Comparison of ENCODE assay signal across 19 cellular contexts in the genomic region with DNA sequence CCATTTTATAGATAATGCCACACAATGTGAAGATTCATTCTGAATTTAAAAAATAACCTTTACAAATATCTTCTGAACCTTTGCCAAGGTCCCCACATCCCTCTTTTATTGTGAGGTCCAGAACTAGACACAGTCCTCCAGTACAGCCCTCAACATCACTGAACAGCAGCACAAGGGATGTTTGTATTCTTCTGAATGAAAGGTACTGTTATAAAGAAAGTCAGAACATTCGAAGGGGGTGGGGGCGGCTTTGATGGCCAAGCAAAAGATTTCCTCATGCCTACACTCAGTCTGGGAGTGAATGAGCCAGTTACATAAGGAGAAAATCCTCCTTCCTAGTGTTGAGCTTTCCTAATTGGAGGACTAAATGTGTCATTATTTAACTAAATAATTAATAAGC.
DNase-seq lines count a peak whose midpoint lies in the region; ATAC-seq and TF ChIP-seq lines count a peak whose summit lies in the region.
"Had no signal": no experiment of that assay in that cellular context is flagged by ENCODE, and none has a peak within 500 bp of the region (broad histone marks: within the 10 kb centered on the region; RNA-seq: fewer than 3 reads in every experiment).

No MANE protein-coding gene starts in this region.

- H3K4me2 ChIP-seq in OCI-LY7 (ENCODE audit: low read length): peak overlapping the region; percentile 92

- no peaks in the 10 kb centered on the region for H3K9me2 ChIP-seq in OCI-LY7 (ENCODE audit: insufficient read depth, low read length)

- no peaks in the 10 kb centered on the region for H3K9me3 Mint-ChIP-seq in neural crest cell
- H3K9me3 Mint-ChIP-seq: CD8-positive, alpha-beta T cell had no signal

- H3K27ac Mint-ChIP-seq in neural crest cell (ENCODE audit: unreplicated experiment): no peak overlapping the region
- H3K27ac Mint-ChIP-seq: B cell; CD8-positive, alpha-beta T cell had no signal

- peak overlapping the region; percentile 31 for H3K4me3 Mint-ChIP-seq in neural crest cell

- peaks cover 20% of the 10 kb centered on the region; the same call in 1 of the 2 replicates for H3K79me2 ChIP-seq in OCI-LY7 (ENCODE audit: insufficient read depth, low read depth, low read length)

- no peak for ATAC-seq in HG02981 (IDR thresholded peaks at IDR 0.05; ENCODE audit: unreplicated experiment)
- no peak for ATAC-seq in mucosa of descending colon
- ATAC-seq: CD8-positive, alpha-beta T cell; K562 had no signal

- H3K36me3 Mint-ChIP-seq in neural crest cell (ENCODE audit: low read depth): no peaks in the 10 kb centered on the region

- H3K4me1 Mint-ChIP-seq in neural crest cell: peaks cover 36% of the 10 kb centered on the region

- peak; percentile 89 for DNase-seq in COLO829 (ENCODE audit: low spot score)
- DNase-seq in OCI-LY7 (ENCODE audit: low spot score): no peak
- peak; percentile 88 for DNase-seq in foreskin melanocyte
- no peak for DNase-seq in neural crest cell (ENCODE audit: low read depth, low spot score)
- no peak for DNase-seq in stimulated activated naive CD4-positive, alpha-beta T cell (lab: John Stamatoyannopoulos, UW)
- no peak for DNase-seq in DMS 273 (lab: John Stamatoyannopoulos, UW; ENCODE audit: unreplicated experiment)
- DNase-seq in mucosa of descending colon: no peak
- DNase-seq: 8988T; CD8-positive, alpha-beta T cell; COR-L47; GDM1; GM23248; IMR-90 had no signal

- POLR2A ChIA-PET in OCI-LY7 (lab: Charles Lee): interaction anchor here (1.0 to 8.1 kb wide), 7 partner anchors 17 to 130 kb away, joined by 3 to 128 read pairs (median 6); partner anchors contain the start of gene PPM1A

- no peaks in the 10 kb centered on the region for H4K20me1 ChIP-seq in OCI-LY7 (ENCODE audit: insufficient read depth, low read length)
- H4K20me1 ChIP-seq: BLaER1 treated with 17β-estradiol and CSF1 and Interleukin-3, amounts not matched to agents 10 nM and 100 nM had no signal

- intact Hi-C loops in OCI-LY7 (cut with micrococcal nuclease; ENCODE audit: unreplicated experiment): loop anchor here (5.0 kb wide), 3 partner anchors 234 to 1199 kb away; partner anchors contain the start of genes DAAM1 and PCNX4
- intact Hi-C loops in mucosa of descending colon (cut with DNase I, micrococcal nuclease): no loop called here

- BruUV-seq in OCI-LY7 (replicated peaks; lab: Mats Ljungman, UMichigan): no TSS peak

- H3K36me3 ChIP-seq in OCI-LY7 (ENCODE audit: insufficient read depth, low read length): no peaks in the 10 kb centered on the region
- no peaks in the 10 kb centered on the region for H3K36me3 ChIP-seq in mucosa of descending colon (ENCODE audit: low read depth)
- H3K36me3 ChIP-seq: BLaER1 treated with 17β-estradiol and CSF1 and Interleukin-3, amounts not matched to agents 10 nM and 100 nM; HAP-1 had no signal

- peak overlapping the region; percentile 97 for H3K27ac ChIP-seq in OCI-LY7 (ENCODE audit: low read depth, low read length, poor library complexity, severe bottlenecking)
- H3K27ac ChIP-seq: BLaER1 treated with 17β-estradiol and CSF1 and Interleukin-3, amounts not matched to agents 10 nM and 100 nM; GM23248; HL-60 had no signal

- H3K27me3 Mint-ChIP-seq in neural crest cell (ENCODE audit: low read depth): peaks cover 45% of the 10 kb centered on the region

- H3K4me3 ChIP-seq in OCI-LY7 (ENCODE audit: low read depth, low read length, poor library complexity, severe bottlenecking) (no peak overlapping the region), mucosa of descending colon (no peak overlapping the region)
- H3K4me3 ChIP-seq: BLaER1 treated with 17β-estradiol and CSF1 and Interleukin-3, amounts not matched to agents 10 nM and 100 nM; GM23248; HAP-1; K562 had no signal

- H3K4me1 ChIP-seq in OCI-LY7 (ENCODE audit: insufficient read depth, low read length, poor library complexity, severe bottlenecking) (peaks cover 52% of the 10 kb centered on the region), mucosa of descending colon (ENCODE audit: low read depth) (peaks cover 2% of the 10 kb centered on the region)

- no peaks in the 10 kb centered on the region for H3K9me3 ChIP-seq in OCI-LY7 (ENCODE audit: low read length)
- no peaks in the 10 kb centered on the region for H3K9me3 ChIP-seq in mucosa of descending colon
- H3K9me3 ChIP-seq: HAP-1 had no signal

- TF ChIP-seq CTCF in OCI-LY7 (conservative IDR thresholded peaks at IDR 0.05; ENCODE audit: low read length) (no peak), neural crest cell (conservative IDR thresholded peaks at IDR 0.05) (no peak), mucosa of descending colon (IDR thresholded peaks at IDR 0.05) (no peak)

- CTCF ChIA-PET in OCI-LY7 (lab: Charles Lee; ENCODE audit: unreplicated experiment): no interaction called here

- peak overlapping the region; percentile 92; the same call in 1 of the 2 replicates for H2AFZ ChIP-seq in OCI-LY7 (ENCODE audit: low read length)
- H2AFZ ChIP-seq: GM23248 had no signal

Comparison
In these comparisons a context has a peak if more than half of its experiments do, and no peak if none do; other contexts are left out.
1. DNase-seq: peak in COLO829 (single experiment) and foreskin melanocyte (single experiment); none in OCI-LY7 (single experiment), neural crest cell (single experiment), stimulated activated naive CD4-positive, alpha-beta T cell (0 of 6), DMS 273 (single experiment) and mucosa of descending colon (0 of 3).